In the genomic region with DNA sequence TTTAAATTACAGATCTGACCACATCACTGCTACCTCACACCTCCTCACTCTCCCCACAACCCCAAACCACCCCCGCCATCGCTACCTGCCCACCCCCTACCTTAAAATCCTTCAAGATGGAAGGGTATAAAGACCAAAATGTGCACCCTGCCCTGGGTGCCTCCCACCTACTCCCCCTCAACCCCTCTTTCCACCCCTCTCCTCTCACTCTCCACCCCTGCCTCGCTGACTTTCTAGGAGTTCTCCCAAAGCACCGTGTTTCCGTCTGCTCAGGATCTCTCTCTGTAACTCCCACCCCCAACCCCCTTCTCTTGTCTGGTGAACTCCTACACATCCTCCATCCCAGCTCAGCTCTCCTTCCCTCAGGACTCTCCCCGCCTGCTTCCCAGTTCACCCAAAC, we compare ENCODE assay signal across 2 cellular contexts.
TF ChIP-seq lines count a peak whose summit lies in the region.

No MANE protein-coding gene starts in this region.

TF ChIP-seq in GM23338, 12 proteins besides CTCF, POLR2A, EP300 and RAD21:
- TF ChIP-seq CREB1 (CRISPR knock-in tag; IDR thresholded peaks at IDR 0.05; ENCODE audit: low read depth) (no peak), EZH2 (IDR thresholded peaks at IDR 0.05; ENCODE audit: low read depth, unreplicated experiment) (no peak), JUNB (IDR thresholded peaks at IDR 0.05; ENCODE audit: unreplicated experiment) (no peak), ZNF331 (CRISPR knock-in tag; IDR thresholded peaks at IDR 0.05; ENCODE audit: low read depth) (no peak), ZNF114 (CRISPR knock-in tag; IDR thresholded peaks at IDR 0.05) (no peak)

TF ChIP-seq in H1, 55 proteins besides CTCF, POLR2A, EP300 and RAD21:
- TF ChIP-seq FOSL1 (IDR thresholded peaks at IDR 0.05; ENCODE audit: insufficient read depth, low read depth, low read length) (no peak), ZNF274 (IDR thresholded peaks at IDR 0.05; ENCODE audit: borderline replicate concordance, extremely low read depth, low read length) (no peak), EZH2 (IDR thresholded peaks at IDR 0.05; ENCODE audit: low read depth, low read length, severe bottlenecking) (no peak), SRF (IDR thresholded peaks at IDR 0.05; ENCODE audit: low read depth, low read length) (no peak), CEBPB (IDR thresholded peaks at IDR 0.05; ENCODE audit: low read depth, low read length) (no peak), TEAD4 (IDR thresholded peaks at IDR 0.05; ENCODE audit: low read depth, low read length) (no peak), TAF7 (optimal IDR thresholded peaks at IDR 0.05; ENCODE audit: borderline replicate concordance, low read depth, low read length) (no peak), GABPA (IDR thresholded peaks at IDR 0.05; ENCODE audit: borderline replicate concordance, insufficient read depth, low read length) (no peak), CREB1 (IDR thresholded peaks at IDR 0.05) (no peak), HDAC2 (IDR thresholded peaks at IDR 0.05; ENCODE audit: borderline replicate concordance in 1 of 2, low read depth in 2 of 2, low read length in 2 of 2) (no peak), SP4 (IDR thresholded peaks at IDR 0.05; ENCODE audit: low read length) (no peak), HDAC6 (IDR thresholded peaks at IDR 0.05; ENCODE audit: low read depth, low read length) (no peak), RFX5 (IDR thresholded peaks at IDR 0.05; ENCODE audit: borderline replicate concordance, low read depth, low read length) (no peak), SIX5 (IDR thresholded peaks at IDR 0.05; ENCODE audit: low read depth, low read length) (no peak)
- TF ChIP-seq, protein P1, sequence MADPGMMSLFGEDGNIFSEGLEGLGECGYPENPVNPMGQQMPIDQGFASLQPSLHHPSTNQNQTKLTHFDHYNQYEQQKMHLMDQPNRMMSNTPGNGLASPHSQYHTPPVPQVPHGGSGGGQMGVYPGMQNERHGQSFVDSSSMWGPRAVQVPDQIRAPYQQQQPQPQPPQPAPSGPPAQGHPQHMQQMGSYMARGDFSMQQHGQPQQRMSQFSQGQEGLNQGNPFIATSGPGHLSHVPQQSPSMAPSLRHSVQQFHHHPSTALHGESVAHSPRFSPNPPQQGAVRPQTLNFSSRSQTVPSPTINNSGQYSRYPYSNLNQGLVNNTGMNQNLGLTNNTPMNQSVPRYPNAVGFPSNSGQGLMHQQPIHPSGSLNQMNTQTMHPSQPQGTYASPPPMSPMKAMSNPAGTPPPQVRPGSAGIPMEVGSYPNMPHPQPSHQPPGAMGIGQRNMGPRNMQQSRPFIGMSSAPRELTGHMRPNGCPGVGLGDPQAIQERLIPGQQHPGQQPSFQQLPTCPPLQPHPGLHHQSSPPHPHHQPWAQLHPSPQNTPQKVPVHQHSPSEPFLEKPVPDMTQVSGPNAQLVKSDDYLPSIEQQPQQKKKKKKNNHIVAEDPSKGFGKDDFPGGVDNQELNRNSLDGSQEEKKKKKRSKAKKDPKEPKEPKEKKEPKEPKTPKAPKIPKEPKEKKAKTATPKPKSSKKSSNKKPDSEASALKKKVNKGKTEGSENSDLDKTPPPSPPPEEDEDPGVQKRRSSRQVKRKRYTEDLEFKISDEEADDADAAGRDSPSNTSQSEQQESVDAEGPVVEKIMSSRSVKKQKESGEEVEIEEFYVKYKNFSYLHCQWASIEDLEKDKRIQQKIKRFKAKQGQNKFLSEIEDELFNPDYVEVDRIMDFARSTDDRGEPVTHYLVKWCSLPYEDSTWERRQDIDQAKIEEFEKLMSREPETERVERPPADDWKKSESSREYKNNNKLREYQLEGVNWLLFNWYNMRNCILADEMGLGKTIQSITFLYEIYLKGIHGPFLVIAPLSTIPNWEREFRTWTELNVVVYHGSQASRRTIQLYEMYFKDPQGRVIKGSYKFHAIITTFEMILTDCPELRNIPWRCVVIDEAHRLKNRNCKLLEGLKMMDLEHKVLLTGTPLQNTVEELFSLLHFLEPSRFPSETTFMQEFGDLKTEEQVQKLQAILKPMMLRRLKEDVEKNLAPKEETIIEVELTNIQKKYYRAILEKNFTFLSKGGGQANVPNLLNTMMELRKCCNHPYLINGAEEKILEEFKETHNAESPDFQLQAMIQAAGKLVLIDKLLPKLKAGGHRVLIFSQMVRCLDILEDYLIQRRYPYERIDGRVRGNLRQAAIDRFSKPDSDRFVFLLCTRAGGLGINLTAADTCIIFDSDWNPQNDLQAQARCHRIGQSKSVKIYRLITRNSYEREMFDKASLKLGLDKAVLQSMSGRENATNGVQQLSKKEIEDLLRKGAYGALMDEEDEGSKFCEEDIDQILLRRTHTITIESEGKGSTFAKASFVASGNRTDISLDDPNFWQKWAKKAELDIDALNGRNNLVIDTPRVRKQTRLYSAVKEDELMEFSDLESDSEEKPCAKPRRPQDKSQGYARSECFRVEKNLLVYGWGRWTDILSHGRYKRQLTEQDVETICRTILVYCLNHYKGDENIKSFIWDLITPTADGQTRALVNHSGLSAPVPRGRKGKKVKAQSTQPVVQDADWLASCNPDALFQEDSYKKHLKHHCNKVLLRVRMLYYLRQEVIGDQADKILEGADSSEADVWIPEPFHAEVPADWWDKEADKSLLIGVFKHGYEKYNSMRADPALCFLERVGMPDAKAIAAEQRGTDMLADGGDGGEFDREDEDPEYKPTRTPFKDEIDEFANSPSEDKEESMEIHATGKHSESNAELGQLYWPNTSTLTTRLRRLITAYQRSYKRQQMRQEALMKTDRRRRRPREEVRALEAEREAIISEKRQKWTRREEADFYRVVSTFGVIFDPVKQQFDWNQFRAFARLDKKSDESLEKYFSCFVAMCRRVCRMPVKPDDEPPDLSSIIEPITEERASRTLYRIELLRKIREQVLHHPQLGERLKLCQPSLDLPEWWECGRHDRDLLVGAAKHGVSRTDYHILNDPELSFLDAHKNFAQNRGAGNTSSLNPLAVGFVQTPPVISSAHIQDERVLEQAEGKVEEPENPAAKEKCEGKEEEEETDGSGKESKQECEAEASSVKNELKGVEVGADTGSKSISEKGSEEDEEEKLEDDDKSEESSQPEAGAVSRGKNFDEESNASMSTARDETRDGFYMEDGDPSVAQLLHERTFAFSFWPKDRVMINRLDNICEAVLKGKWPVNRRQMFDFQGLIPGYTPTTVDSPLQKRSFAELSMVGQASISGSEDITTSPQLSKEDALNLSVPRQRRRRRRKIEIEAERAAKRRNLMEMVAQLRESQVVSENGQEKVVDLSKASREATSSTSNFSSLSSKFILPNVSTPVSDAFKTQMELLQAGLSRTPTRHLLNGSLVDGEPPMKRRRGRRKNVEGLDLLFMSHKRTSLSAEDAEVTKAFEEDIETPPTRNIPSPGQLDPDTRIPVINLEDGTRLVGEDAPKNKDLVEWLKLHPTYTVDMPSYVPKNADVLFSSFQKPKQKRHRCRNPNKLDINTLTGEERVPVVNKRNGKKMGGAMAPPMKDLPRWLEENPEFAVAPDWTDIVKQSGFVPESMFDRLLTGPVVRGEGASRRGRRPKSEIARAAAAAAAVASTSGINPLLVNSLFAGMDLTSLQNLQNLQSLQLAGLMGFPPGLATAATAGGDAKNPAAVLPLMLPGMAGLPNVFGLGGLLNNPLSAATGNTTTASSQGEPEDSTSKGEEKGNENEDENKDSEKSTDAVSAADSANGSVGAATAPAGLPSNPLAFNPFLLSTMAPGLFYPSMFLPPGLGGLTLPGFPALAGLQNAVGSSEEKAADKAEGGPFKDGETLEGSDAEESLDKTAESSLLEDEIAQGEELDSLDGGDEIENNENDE (IDR thresholded peaks at IDR 0.05; ENCODE audit: insufficient replicate concordance, low read length): no peak
